Comparison of ENCODE assay signal across 8 cellular contexts in genomic region chr11:65572356-65573043, GRCh38. TPM values are rescaled to one million over a fixed set of nuclear protein-coding genes. Genes with fewer than 3 reads are reported as not detected.
DNase-seq lines count a peak whose midpoint lies in the region; ATAC-seq, FAIRE-seq and TF ChIP-seq lines count a peak whose summit lies in the region.

TSS of gene FAM89B (plus strand) at chr11:65572538. CDS start at chr11:65572670, 132 bp downstream.

- dilution Hi-C loops in endothelial cell of umbilical vein (cut with MboI; ENCODE audit: extremely low pct_ligation_motif_present, low sequenced_read_pairs) = no loop called here

- POLR2A ChIA-PET in endothelial cell of umbilical vein (lab: Charles Lee) = interaction anchor here (1.1 kb wide), 1 partner anchor 64 kb away, joined by 10 read pairs; no protein-coding TSS in a partner anchor

- FAIRE-seq in endothelial cell of umbilical vein (lab: Jason Lieb, UNC) = peak; percentile 92

- peak within 1 kb of the TSS; percentile 90 for H3K4me2 ChIP-seq in OCI-LY3 (ENCODE audit: low read length)
- peak within 1 kb of the TSS; percentile 82 for H3K4me2 ChIP-seq in endothelial cell of umbilical vein (ENCODE audit: insufficient read depth, low read length)

- H3K36me3 ChIP-seq in OCI-LY3 (replicated peaks; ENCODE audit: low read depth, low read length) = peaks cover 8% of the 10 kb centered on the region
- no peaks in the 10 kb centered on the region for H3K36me3 ChIP-seq in endothelial cell of umbilical vein (ENCODE audit: control insufficient read depth in 2 of 2, extremely low read depth in 1 of 2, insufficient read depth in 2 of 2, low read length in 2 of 2)

- DNase-seq in AML-193 (lab: John Stamatoyannopoulos, UW) (peak; percentile 70 to 76), activated T-cell treated with anti-CD3 and anti-CD28 coated beads for 24 hours (ENCODE audit: low read depth) (peak; percentile 79), endothelial cell of umbilical vein (ENCODE audit: low read depth, low spot score) (peak; percentile 81), midbrain (lab: John Stamatoyannopoulos, UW) (peak; percentile 86), HPDE6-E6E7 (ENCODE audit: extremely low spot score) (no peak)
- peak; percentile 70 to 75 for DNase-seq in stimulated activated CD8-positive, alpha-beta memory T cell treated with anti-CD3 and anti-CD28 coated beads, Interleukin-15, amount 100 ng/mL, for 4 hours (ENCODE audit: low read depth in 2 of 2)

- no TSS peak for BruUV-seq in endothelial cell of umbilical vein (replicated peaks; lab: Mats Ljungman, UMichigan)

- H4K20me1 ChIP-seq in OCI-LY3 (ENCODE audit: insufficient read depth, low read length) (peaks cover 13% of the 10 kb centered on the region), endothelial cell of umbilical vein (replicated peaks; ENCODE audit: control insufficient read depth, extremely low read depth, insufficient read depth, low read length) (no peaks in the 10 kb centered on the region)

- no peak for TF ChIP-seq CTCF in OCI-LY3 (IDR thresholded peaks at IDR 0.05; ENCODE audit: low read depth, low read length)
- no peak for TF ChIP-seq CTCF in endothelial cell of umbilical vein (IDR thresholded peaks at IDR 0.05; ENCODE audit: extremely low read depth in 1 of 2, insufficient read depth in 1 of 2, low read depth in 1 of 2, low read length in 2 of 2)

- H3K27ac ChIP-seq in OCI-LY3 (ENCODE audit: low read length) (peak within 1 kb of the TSS; percentile 38), endothelial cell of umbilical vein (ENCODE audit: insufficient read depth, low read depth, low read length) (peak within 1 kb of the TSS; percentile 51)

- H3K4me3 ChIP-seq in OCI-LY3 (ENCODE audit: low read length) (peak within 1 kb of the TSS; percentile 82), endothelial cell of umbilical vein (replicated peaks in 1 of 3; ENCODE audit: insufficient read depth in 1 of 3, low read depth in 1 of 3, low read length in 3 of 3) (peak within 1 kb of the TSS; percentile 36 to 73 (median 65))

- H3K27me3 ChIP-seq in OCI-LY3 (ENCODE audit: low read depth, low read length) (no peaks in the 10 kb centered on the region), endothelial cell of umbilical vein (ENCODE audit: control insufficient read depth in 2 of 2, insufficient read depth in 2 of 2, low read length in 2 of 2) (no peaks in the 10 kb centered on the region)

- H3K79me2 ChIP-seq in OCI-LY3 (ENCODE audit: low read length) = peaks cover 63% of the 10 kb centered on the region
- H3K79me2 ChIP-seq in endothelial cell of umbilical vein (ENCODE audit: control insufficient read depth, insufficient read depth, low read length) = peaks cover 25% of the 10 kb centered on the region

- peak; percentile 85 for TF ChIP-seq POLR2A in endothelial cell of umbilical vein (IDR thresholded peaks at IDR 0.05; ENCODE audit: low read depth, low read length)

- H3K4me1 ChIP-seq in OCI-LY3 (ENCODE audit: low read length) (peaks cover 51% of the 10 kb centered on the region), endothelial cell of umbilical vein (ENCODE audit: control insufficient read depth, extremely low read depth, insufficient read depth, low read length) (peaks cover 57% of the 10 kb centered on the region)

- H3K9me3 ChIP-seq in OCI-LY3 (ENCODE audit: insufficient read depth, low read length) (no peaks in the 10 kb centered on the region), endothelial cell of umbilical vein (replicated peaks; ENCODE audit: control insufficient read depth, insufficient read depth, low read length) (no peaks in the 10 kb centered on the region)

- CTCF ChIA-PET in endothelial cell of umbilical vein (lab: Charles Lee) = interaction anchor here (0.6 to 9.7 kb wide), 17 partner anchors 11 to 91 kb away, joined by 3 to 167 read pairs (median 5); partner anchors contain the start of genes LTBP3, PCNX3 and SCYL1

- H3K9me1 ChIP-seq in endothelial cell of umbilical vein (replicated peaks; ENCODE audit: control insufficient read depth, extremely low read depth, insufficient read depth, low read length) = no peaks in the 10 kb centered on the region

- no peak within 1 kb of the TSS for H2AFZ ChIP-seq in OCI-LY3 (ENCODE audit: low read depth, low read length)
- no peak within 1 kb of the TSS for H2AFZ ChIP-seq in endothelial cell of umbilical vein (ENCODE audit: low read depth, low read length)

- peak; percentile 13 for ATAC-seq in HG02885 (IDR thresholded peaks at IDR 0.05; ENCODE audit: poor library complexity, unreplicated experiment)

- intact Hi-C loops in endothelial cell of umbilical vein (cut with micrococcal nuclease) = loop anchor here (1.0 to 5.0 kb wide), 3 partner anchors 32 to 190 kb away; partner anchors contain the start of gene SLC25A45

- H3K9ac ChIP-seq in OCI-LY3 (ENCODE audit: low read length) (peak within 1 kb of the TSS; percentile 52), endothelial cell of umbilical vein (replicated peaks; ENCODE audit: extremely low read depth, insufficient read depth, low read length) (peak within 1 kb of the TSS; percentile 76)

TF ChIP-seq in endothelial cell of umbilical vein, 7 proteins besides CTCF, POLR2A, EP300 and RAD21:
- TF ChIP-seq POLR2AphosphoS5 (IDR thresholded peaks at IDR 0.05; ENCODE audit: insufficient read depth, low read depth, low read length) (peak; percentile 90), EZH2 (IDR thresholded peaks at IDR 0.05; ENCODE audit: borderline replicate concordance, low read depth, low read length, severe bottlenecking) (no peak)

RNA-seq across cellular contexts. Expression of gene FAM89B, which starts in this region (rescaled TPM):
- 63.1 and 63.8 TPM in 2 replicates for total RNA-seq in endothelial cell of umbilical vein
- 153 and 193 TPM in 2 replicates for polyA plus RNA-seq in endothelial cell of umbilical vein
- polyA plus RNA-seq in endothelial cell of umbilical vein (2011; cell fraction: cytosol; rRNA removed) = 57.2 and 80.4 TPM in 2 replicates
- polyA plus RNA-seq in endothelial cell of umbilical vein (2011; cell fraction: nucleus; rRNA removed) = 31.0 and 31.4 TPM in 2 replicates
- 44.3 and 64.1 TPM in 2 replicates for polyA plus RNA-seq in endothelial cell of umbilical vein (2012)
- polyA minus RNA-seq in endothelial cell of umbilical vein = 30.8 and 35.3 TPM in 2 replicates
- 10.7 TPM for polyA minus RNA-seq in endothelial cell of umbilical vein (2011; cell fraction: cytosol; rRNA and poly(A)+ RNA removed)
- 15.6 and 20.3 TPM in 2 replicates for polyA minus RNA-seq in endothelial cell of umbilical vein (2011; cell fraction: nucleus; rRNA and poly(A)+ RNA removed)
